In genomic region chrX:43557792-43558191, GRCh38 we compare ENCODE assay signal across 8 cellular contexts.
DNase-seq lines count a peak whose midpoint lies in the region; ATAC-seq, FAIRE-seq and TF ChIP-seq lines count a peak whose summit lies in the region.

No MANE protein-coding gene starts in this region.

- TF ChIP-seq POLR2A in GM12891 (IDR thresholded peaks at IDR 0.05; ENCODE audit: low read depth, low read length) (no peak), adrenal gland (IDR thresholded peaks at IDR 0.05) (no peak), gastrocnemius medialis (IDR thresholded peaks at IDR 0.05) (no peak)

- intact Hi-C loops in adrenal gland (cut with DNase I) = no loop called here
- intact Hi-C loops in left ventricle myocardium superior (cut with micrococcal nuclease) = loop anchor here (2.0 to 10.0 kb wide), 2 partner anchors 193 to 1763 kb away; no protein-coding TSS in a partner anchor
- intact Hi-C loops in gastrocnemius medialis (cut with DNase I; ENCODE audit: low total_unique reads) = no loop called here

- DNase-seq in GM12891 (ENCODE audit: insufficient read length, low spot score) (peak; percentile 5), M059J (ENCODE audit: low read depth) (peak; percentile 62), T follicular helper cell (ENCODE audit: low read depth) (peak; percentile 47), adrenal gland (peak; percentile 48 to 74 (median 63)), left ventricle myocardium superior (peak; percentile 41), gastrocnemius medialis (peak in 1 of 2 donors; percentile 15), NCI-H187 (lab: John Stamatoyannopoulos, UW) (no peak)

- no peaks in the 10 kb centered on the region for H3K9me3 ChIP-seq in adrenal gland (replicated peaks in 1 of 3)
- no peaks in the 10 kb centered on the region for H3K9me3 ChIP-seq in gastrocnemius medialis

- H3K4me1 ChIP-seq in adrenal gland (replicated peaks in 1 of 2) (no peaks in the 10 kb centered on the region), gastrocnemius medialis (no peaks in the 10 kb centered on the region)

- H3K4me3 ChIP-seq in adrenal gland = peak overlapping the region in 1 of 4 donors; percentile 6
- H3K4me3 ChIP-seq in gastrocnemius medialis = no peak overlapping the region

- 3 to 9% (median 5%) methylated on average over 4 of the region's 4 CpGs for WGBS in adrenal gland, 4 donors

- peaks cover 10% of the 10 kb centered on the region for H3K27me3 ChIP-seq in adrenal gland
- H3K27me3 ChIP-seq in gastrocnemius medialis = no peaks in the 10 kb centered on the region

- in situ Hi-C loops in gastrocnemius medialis (cut with MboI; ENCODE audit: low sequenced_read_pairs in 4 of 4) = loop anchor here in 1 of 4 donors (25.0 kb wide), 1 partner anchor 1770 kb away; no protein-coding TSS in a partner anchor

- ATAC-seq in left ventricle myocardium superior (peak; percentile 45), gastrocnemius medialis (no peak), GM18858 (IDR thresholded peaks at IDR 0.05; ENCODE audit: unreplicated experiment) (no peak)

- H3K36me3 ChIP-seq in adrenal gland (replicated peaks in 1 of 2) (no peaks in the 10 kb centered on the region), gastrocnemius medialis (no peaks in the 10 kb centered on the region)

- peak; percentile 83 for FAIRE-seq in GM12891 (lab: Jason Lieb, UNC)

- peak; percentile 56 to 71 (median 61) for TF ChIP-seq CTCF in adrenal gland (IDR thresholded peaks at IDR 0.05)
- peak in 4 of 5 experiments; percentile 34 to 53 (median 36) for TF ChIP-seq CTCF in gastrocnemius medialis (IDR thresholded peaks at IDR 0.05 in 4 of 5, conservative IDR thresholded peaks at IDR 0.05 in 1 of 5)

- no peak overlapping the region for H3K27ac ChIP-seq in adrenal gland
- no peak overlapping the region for H3K27ac ChIP-seq in gastrocnemius medialis

TF ChIP-seq in GM12891, 5 proteins besides CTCF, POLR2A, EP300 and RAD21:
- TF ChIP-seq TAF1 (IDR thresholded peaks at IDR 0.05; ENCODE audit: low read depth, low read length) (no peak), POU2F2 (IDR thresholded peaks at IDR 0.05; ENCODE audit: low read depth, low read length) (no peak), SPI1 (IDR thresholded peaks at IDR 0.05; ENCODE audit: low read depth, low read length) (no peak), POLR2AphosphoS5 (IDR thresholded peaks at IDR 0.05; ENCODE audit: low read depth, low read length) (no peak), PAX5 (IDR thresholded peaks at IDR 0.05; ENCODE audit: insufficient read depth, low read length, severe bottlenecking) (no peak)
TF ChIP-seq in GM12891: peak in this region for 0.

Comparison
In these comparisons a context has a peak if more than half of its experiments do, and no peak if none do; other contexts are left out.
1. DNase-seq: peak in GM12891 (single experiment), M059J (single experiment), T follicular helper cell (single experiment), adrenal gland (7 of 7) and left ventricle myocardium superior (single experiment); none in NCI-H187 (0 of 2).